In the genomic region with DNA sequence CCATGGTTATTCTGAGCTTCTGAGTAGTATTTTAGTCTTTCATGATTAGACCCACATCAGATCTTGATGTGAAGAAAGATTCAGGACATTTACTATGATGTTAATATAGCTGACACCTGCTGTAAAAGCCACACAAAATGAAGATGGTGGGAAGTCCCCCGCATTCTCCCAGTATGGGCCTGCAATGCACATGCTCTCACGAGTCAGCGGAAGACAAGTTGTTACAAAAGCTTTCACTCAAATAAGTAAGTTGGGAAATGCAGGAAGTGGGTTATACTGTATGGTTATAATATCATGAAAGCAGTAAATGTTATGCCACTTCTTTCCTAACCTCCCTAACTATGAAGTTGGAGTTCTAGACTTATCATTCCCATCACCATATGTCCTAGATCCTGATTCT, we compare ENCODE assay signal across 17 cellular contexts.
DNase-seq lines count a peak whose midpoint lies in the region; ATAC-seq and TF ChIP-seq lines count a peak whose summit lies in the region.
"Had no signal": no experiment of that assay in that cellular context is flagged by ENCODE, and none has a peak within 500 bp of the region (broad histone marks: within the 10 kb centered on the region; RNA-seq: fewer than 3 reads in every experiment).

No MANE protein-coding gene starts in this region.

- H3K27ac Mint-ChIP-seq in activated naive CD4-positive, alpha-beta T cell treated with anti-CD3 and anti-CD28 coated beads, Interleukin-2, amount 50 U/mL, for 24 hours: peak overlapping the region; percentile 89
- H3K27ac Mint-ChIP-seq: activated T-helper 17 cell treated with anti-CD3 and anti-CD28 coated beads, Interleukin-2, amount 50 U/mL, for 72 hours; mesothelial cell of epicardium had no signal

- H3K4me2 ChIP-seq in mammary epithelial cell (ENCODE audit: insufficient read depth, low read depth, low read length) (no peak overlapping the region), OCI-LY7 (ENCODE audit: low read length) (no peak overlapping the region)
- H3K4me2 ChIP-seq: KMS-11 had no signal

- WGBS in mammary epithelial cell (ENCODE audit: low coverage, missing lambda C conversion rate): 66% methylated on average over 3 of the region's 3 CpGs

- no peaks in the 10 kb centered on the region for H3K9me3 Mint-ChIP-seq in activated naive CD4-positive, alpha-beta T cell treated with anti-CD3 and anti-CD28 coated beads, Interleukin-2, amount 50 U/mL, for 24 hours
- H3K9me3 Mint-ChIP-seq: activated T-helper 17 cell treated with anti-CD3 and anti-CD28 coated beads, Interleukin-2, amount 50 U/mL, for 72 hours had no signal

- CTCF ChIA-PET in mammary epithelial cell (lab: Charles Lee; ENCODE audit: low non-redundant PET) (no interaction called here), OCI-LY7 (lab: Charles Lee; ENCODE audit: unreplicated experiment) (no interaction called here)

- POLR2A ChIA-PET in OCI-LY7 (lab: Charles Lee): interaction anchor here (1.3 kb wide), 1 partner anchor 51 kb away, joined by 5 read pairs; no protein-coding TSS in a partner anchor

- intact Hi-C loops in mammary epithelial cell (cut with micrococcal nuclease) (no loop called here), OCI-LY7 (cut with micrococcal nuclease; ENCODE audit: unreplicated experiment) (no loop called here)

- H3K9me3 ChIP-seq in mammary epithelial cell (replicated peaks; ENCODE audit: insufficient read depth, low read length) (no peaks in the 10 kb centered on the region), OCI-LY7 (ENCODE audit: low read length) (no peaks in the 10 kb centered on the region)
- H3K9me3 ChIP-seq: pancreas, spleen, testis had no signal

- H3K4me3 ChIP-seq in mammary epithelial cell (replicated peaks in 1 of 3; ENCODE audit: insufficient read depth in 1 of 3, low read depth in 2 of 3, low read length in 3 of 3): no peak overlapping the region
- no peak overlapping the region for H3K4me3 ChIP-seq in OCI-LY7 (ENCODE audit: low read depth, low read length, poor library complexity, severe bottlenecking)
- H3K4me3 ChIP-seq: pancreas, spleen, testis had no signal

- H3K27me3 Mint-ChIP-seq in activated naive CD4-positive, alpha-beta T cell treated with anti-CD3 and anti-CD28 coated beads, Interleukin-2, amount 50 U/mL, for 24 hours: no peaks in the 10 kb centered on the region

- H3K27me3 ChIP-seq in mammary epithelial cell (ENCODE audit: insufficient read depth, low read length): no peaks in the 10 kb centered on the region
- H3K27me3 ChIP-seq: pancreas, spleen, testis had no signal

- no peak for TF ChIP-seq CTCF in mammary epithelial cell (conservative IDR thresholded peaks at IDR 0.05 in 1 of 2, IDR thresholded peaks at IDR 0.05 in 1 of 2; ENCODE audit: extremely low read depth in 1 of 2, insufficient read depth in 1 of 2, low read depth in 1 of 2, low read length in 2 of 2)
- no peak for TF ChIP-seq CTCF in OCI-LY7 (conservative IDR thresholded peaks at IDR 0.05; ENCODE audit: low read length)

- dilution Hi-C loops in mammary epithelial cell (cut with HindIII; ENCODE audit: low sequenced_read_pairs): no loop called here

- H4K20me1 ChIP-seq in mammary epithelial cell (ENCODE audit: insufficient read depth, low read length): no peaks in the 10 kb centered on the region
- H4K20me1 ChIP-seq in OCI-LY7 (ENCODE audit: insufficient read depth, low read length): no peaks in the 10 kb centered on the region

- in situ Hi-C loops in mammary epithelial cell (cut with MboI; ENCODE audit: low sequenced_read_pairs in 2 of 2): loop anchor here in 1 of 2 donors (25.0 kb wide), 1 partner anchor 482 kb away; no protein-coding TSS in a partner anchor

- H3K79me2 ChIP-seq in mammary epithelial cell (ENCODE audit: insufficient read depth, low read length) (no peaks in the 10 kb centered on the region), OCI-LY7 (ENCODE audit: insufficient read depth, low read depth, low read length) (no peaks in the 10 kb centered on the region)

- H3K36me3 ChIP-seq in mammary epithelial cell (ENCODE audit: insufficient read depth, low read length) (no peaks in the 10 kb centered on the region), OCI-LY7 (ENCODE audit: insufficient read depth, low read length) (no peaks in the 10 kb centered on the region)
- H3K36me3 ChIP-seq: pancreas, spleen had no signal

- H3K4me3 Mint-ChIP-seq in activated naive CD4-positive, alpha-beta T cell treated with anti-CD3 and anti-CD28 coated beads, Interleukin-2, amount 50 U/mL, for 24 hours: no peak overlapping the region
- H3K4me3 Mint-ChIP-seq: activated T-helper 17 cell treated with anti-CD3 and anti-CD28 coated beads, Interleukin-2, amount 50 U/mL, for 72 hours; mesothelial cell of epicardium had no signal

- no peak overlapping the region for H3K27ac ChIP-seq in mammary epithelial cell (ENCODE audit: insufficient read depth, low read depth, low read length)
- no peak overlapping the region for H3K27ac ChIP-seq in OCI-LY7 (ENCODE audit: low read depth, low read length, poor library complexity, severe bottlenecking)
- H3K27ac ChIP-seq: KMS-11, pancreas, testis had no signal

- BruUV-seq in mammary epithelial cell (replicated peaks; lab: Mats Ljungman, UMichigan) (no TSS peak), OCI-LY7 (replicated peaks; lab: Mats Ljungman, UMichigan) (no TSS peak)

- no peak for DNase-seq in activated naive CD4-positive, alpha-beta T cell (lab: John Stamatoyannopoulos, UW)
- DNase-seq in NOMO-1 (lab: John Stamatoyannopoulos, UW; ENCODE audit: unreplicated experiment in 2 of 2) (peak; percentile 44 to 72), mammary epithelial cell (peak; percentile 78), RKO (ENCODE audit: low spot score) (no peak), NCI-H128 (lab: John Stamatoyannopoulos, UW; ENCODE audit: unreplicated experiment) (no peak), OCI-LY7 (ENCODE audit: low spot score) (no peak)
- no peak for DNase-seq in stimulated activated naive CD8-positive, alpha-beta T cell treated with anti-CD3 and anti-CD28 coated beads, Interleukin-15, Interleukin-2, amounts not matched to agents 100 U/mL and 50 U/mL, for 24 hours
- DNase-seq: islet precursor cell, pancreas, spleen, T-helper 1 cell, testis had no signal

- H3K4me1 Mint-ChIP-seq in activated naive CD4-positive, alpha-beta T cell treated with anti-CD3 and anti-CD28 coated beads, Interleukin-2, amount 50 U/mL, for 24 hours: peaks cover 48% of the 10 kb centered on the region
- H3K4me1 Mint-ChIP-seq: activated T-helper 17 cell treated with anti-CD3 and anti-CD28 coated beads, Interleukin-2, amount 50 U/mL, for 72 hours; mesothelial cell of epicardium had no signal

- peak; percentile 22 for ATAC-seq in stimulated activated naive CD8-positive, alpha-beta T cell treated with anti-CD3 and anti-CD28 coated beads, Interleukin-15, Interleukin-2, amounts not matched to agents 100 U/mL and 50 U/mL, for 24 hours
- ATAC-seq: activated T-helper 17 cell treated with anti-CD3 and anti-CD28 coated beads, Interleukin-2, amount 50 U/mL, for 72 hours; HCT116; pancreas had no signal

- H3K9me2 ChIP-seq in OCI-LY7 (ENCODE audit: insufficient read depth, low read length): no peaks in the 10 kb centered on the region

- H3K4me1 ChIP-seq in mammary epithelial cell (ENCODE audit: insufficient read depth, low read length) (peaks cover 28% of the 10 kb centered on the region), OCI-LY7 (ENCODE audit: insufficient read depth, low read length, poor library complexity, severe bottlenecking) (no peaks in the 10 kb centered on the region)
- H3K4me1 ChIP-seq: pancreas, testis had no signal

- no peak overlapping the region for H3K9ac ChIP-seq in mammary epithelial cell (ENCODE audit: insufficient read depth, low read length)
- H3K9ac ChIP-seq: KMS-11 had no signal

- H3K36me3 Mint-ChIP-seq in activated naive CD4-positive, alpha-beta T cell treated with anti-CD3 and anti-CD28 coated beads, Interleukin-2, amount 50 U/mL, for 24 hours: no peaks in the 10 kb centered on the region
- H3K36me3 Mint-ChIP-seq: mesothelial cell of epicardium had no signal

- H2AFZ ChIP-seq in mammary epithelial cell (ENCODE audit: low read depth, low read length): peak overlapping the region; percentile 1
- no peak overlapping the region for H2AFZ ChIP-seq in OCI-LY7 (ENCODE audit: low read length)

Comparison
In these comparisons a context has a peak if more than half of its experiments do, and no peak if none do; other contexts are left out.
1. DNase-seq: peak in NOMO-1 (2 of 2) and mammary epithelial cell (single experiment); none in activated naive CD4-positive, alpha-beta T cell (0 of 4), stimulated activated naive CD8-positive, alpha-beta T cell treated with anti-CD3 and anti-CD28 coated beads, Interleukin-15, Interleukin-2, amounts not matched to agents 100 U/mL and 50 U/mL, for 24 hours (single experiment), RKO (single experiment), NCI-H128 (single experiment) and OCI-LY7 (single experiment).